ENCODE assay signal across 8 cellular contexts in the genomic region with DNA sequence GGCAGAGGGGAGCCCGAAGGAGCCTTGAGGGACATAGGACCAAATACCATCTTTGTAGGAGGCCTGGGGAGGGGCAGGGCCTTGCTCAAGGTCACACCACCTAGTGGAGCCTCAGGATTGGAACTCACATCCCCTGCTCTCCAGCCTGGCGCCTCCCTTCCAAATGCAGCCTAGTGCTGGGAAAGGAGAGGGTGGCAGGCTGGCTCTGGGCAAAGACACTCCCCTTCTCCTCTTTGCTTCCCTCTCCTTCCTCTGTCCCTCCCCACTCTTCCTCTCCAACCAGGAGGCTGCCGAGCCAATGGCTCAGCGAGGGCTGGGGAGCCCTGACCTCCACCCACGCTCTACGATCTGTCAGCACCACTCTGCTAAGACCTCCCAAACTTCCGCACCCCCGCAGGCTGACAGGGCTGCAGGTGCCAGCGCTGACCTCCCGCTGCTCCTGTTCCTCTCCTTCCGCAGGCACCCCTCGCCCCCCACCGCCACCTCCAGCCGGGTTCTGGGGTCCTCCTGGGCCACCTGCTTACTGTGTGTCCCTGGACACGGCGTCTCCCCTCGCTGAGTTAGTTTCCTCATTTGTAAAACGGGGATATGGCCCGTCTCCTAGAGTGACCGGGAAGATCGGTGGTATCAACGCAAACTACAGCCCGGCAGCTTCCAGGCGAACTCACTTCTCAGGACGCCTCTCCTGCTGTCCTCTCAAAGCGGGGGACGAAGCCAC. TPM values are rescaled to one million over a fixed set of nuclear protein-coding genes. Genes with fewer than 3 reads are reported as not detected.
A peak's percentile ranks its signal among the peaks of the same experiment; 100 is the strongest.
DNase-seq lines count a peak whose midpoint lies in the region; ATAC-seq and TF ChIP-seq lines count a peak whose summit lies in the region.

No MANE protein-coding gene starts in this region.

- whole genome bisulfite sequencing in body of pancreas, 2 donors, result 6 to 11% methylated on average over 5 to 24 of the region's 27 CpGs

- no peaks in the 10 kb centered on the region; a peak in 1 of 22 replicates for H4K20me1 ChIP-seq in BLaER1 treated with 17β-estradiol and CSF1 and Interleukin-3, amounts not matched to agents 10 nM and 100 nM

- peaks cover 30% of the 10 kb centered on the region for H3K27me3 Mint-ChIP-seq in IgD-negative memory B cell

- no peak overlapping the region for H3K27ac Mint-ChIP-seq in IgD-negative memory B cell
- no peak overlapping the region for H3K27ac Mint-ChIP-seq in stimulated activated effector memory CD8-positive, alpha-beta T cell treated with anti-CD3 and anti-CD28 coated beads, Interleukin-12 subunit alpha, Interleukin-12 subunit beta, amount 100 ng/mL, for 72 hours

- no peaks in the 10 kb centered on the region for H3K9me3 ChIP-seq in BLaER1 treated with 17β-estradiol and CSF1 and Interleukin-3, amounts not matched to agents 10 nM and 100 nM (replicated peaks in 1 of 11)
- H3K9me3 ChIP-seq in body of pancreas, result no peaks in the 10 kb centered on the region

- H3K27me3 ChIP-seq in BLaER1 treated with 17β-estradiol and CSF1 and Interleukin-3, amounts not matched to agents 10 nM and 100 nM, result peaks cover 23 to 45% (median 43%) of the 10 kb centered on the region in 11 experiments
- no peaks in the 10 kb centered on the region for H3K27me3 ChIP-seq in body of pancreas

- peak overlapping the region; percentile 36 to 66 (median 50); a peak in 18 of 20 replicates for H3K4me3 ChIP-seq in BLaER1 treated with 17β-estradiol and CSF1 and Interleukin-3, amounts not matched to agents 10 nM and 100 nM
- H3K4me3 ChIP-seq in body of pancreas, result peak overlapping the region in 1 of 2 donors; percentile 14

- H3K4me3 Mint-ChIP-seq in IgD-negative memory B cell, result peak overlapping the region in 3 of 4 donors; percentile 66 to 84 (median 77)
- peak overlapping the region; percentile 69 for H3K4me3 Mint-ChIP-seq in stimulated activated effector memory CD8-positive, alpha-beta T cell treated with anti-CD3 and anti-CD28 coated beads, Interleukin-12 subunit alpha, Interleukin-12 subunit beta, amount 100 ng/mL, for 72 hours

- H3K27ac ChIP-seq in BLaER1 treated with 17β-estradiol and CSF1 and Interleukin-3, amounts not matched to agents 10 nM and 100 nM, result no peak overlapping the region
- peak overlapping the region; percentile 67 to 89 (median 86) for H3K27ac ChIP-seq in body of pancreas

- TF ChIP-seq POLR2A in body of pancreas (IDR thresholded peaks at IDR 0.05), result peak in 2 of 3 donors; percentile 47 to 53

- intact Hi-C loops in body of pancreas (cut with DNase I), result loop anchor here (10.0 kb wide), 1 partner anchor 63 kb away; no protein-coding TSS in a partner anchor

- peak overlapping the region in 8 of 11 experiments; percentile 18 to 53 (median 33); a peak in 7 of 22 replicates for H3K9ac ChIP-seq in BLaER1 treated with 17β-estradiol and CSF1 and Interleukin-3, amounts not matched to agents 10 nM and 100 nM

- H3K36me3 ChIP-seq in BLaER1 treated with 17β-estradiol and CSF1 and Interleukin-3, amounts not matched to agents 10 nM and 100 nM, result no peaks in the 10 kb centered on the region
- no peaks in the 10 kb centered on the region for H3K36me3 ChIP-seq in body of pancreas (replicated peaks in 1 of 2; ENCODE audit: insufficient read depth in 1 of 2, low read depth in 2 of 2)

- H3K9me3 Mint-ChIP-seq in IgD-negative memory B cell, result no peaks in the 10 kb centered on the region
- H3K9me3 Mint-ChIP-seq in stimulated activated effector memory CD8-positive, alpha-beta T cell treated with anti-CD3 and anti-CD28 coated beads, Interleukin-12 subunit alpha, Interleukin-12 subunit beta, amount 100 ng/mL, for 72 hours, result no peaks in the 10 kb centered on the region

- peaks cover 17 to 42% (median 37%) of the 10 kb centered on the region in 10 experiments for H3K4me1 ChIP-seq in BLaER1 treated with 17β-estradiol and CSF1 and Interleukin-3, amounts not matched to agents 10 nM and 100 nM
- peaks cover 40% of the 10 kb centered on the region for H3K4me1 ChIP-seq in body of pancreas

- no peak for TF ChIP-seq CTCF in body of pancreas (IDR thresholded peaks at IDR 0.05)

- peak overlapping the region; percentile 69 to 96 (median 84) for H3K4me2 ChIP-seq in BLaER1 treated with 17β-estradiol and CSF1 and Interleukin-3, amounts not matched to agents 10 nM and 100 nM

- peak; percentile 31 to 52 (median 38) for DNase-seq in body of pancreas
- DNase-seq in islet precursor cell, result peak; percentile 83
- DNase-seq in stimulated activated effector memory CD8-positive, alpha-beta T cell treated with anti-CD3 and anti-CD28 coated beads, Interleukin-12 subunit alpha, Interleukin-12 subunit beta, amount 100 ng/mL, for 72 hours (ENCODE audit: low spot score in 2 of 2), result no peak

- ATAC-seq in body of pancreas (peak; percentile 48), HG03457 (IDR thresholded peaks at IDR 0.05; ENCODE audit: unreplicated experiment) (no peak), GM18870 (IDR thresholded peaks at IDR 0.05; ENCODE audit: unreplicated experiment) (no peak), GM21619 (IDR thresholded peaks at IDR 0.05; ENCODE audit: unreplicated experiment) (no peak)
- no peak for ATAC-seq in stimulated activated effector memory CD8-positive, alpha-beta T cell treated with anti-CD3 and anti-CD28 coated beads, Interleukin-12 subunit alpha, Interleukin-12 subunit beta, amount 100 ng/mL, for 72 hours

- peaks cover 0 to 6% (median 0%) of the 10 kb centered on the region in 3 donors for H3K4me1 Mint-ChIP-seq in IgD-negative memory B cell
- H3K4me1 Mint-ChIP-seq in stimulated activated effector memory CD8-positive, alpha-beta T cell treated with anti-CD3 and anti-CD28 coated beads, Interleukin-12 subunit alpha, Interleukin-12 subunit beta, amount 100 ng/mL, for 72 hours, result peaks cover 41% of the 10 kb centered on the region

- peaks cover 3% of the 10 kb centered on the region for H3K36me3 Mint-ChIP-seq in IgD-negative memory B cell
- peaks cover 14% of the 10 kb centered on the region for H3K36me3 Mint-ChIP-seq in stimulated activated effector memory CD8-positive, alpha-beta T cell treated with anti-CD3 and anti-CD28 coated beads, Interleukin-12 subunit alpha, Interleukin-12 subunit beta, amount 100 ng/mL, for 72 hours

RNA-seq across cellular contexts. Expression of gene C9orf50, which starts 52.9 kb away (rescaled TPM):
- polyA plus RNA-seq in IgD-negative memory B cell, result not detected
- total RNA-seq in body of pancreas, result not detected

RNA-seq across cellular contexts. Expression of gene NTMT1, which starts 58.0 kb away (rescaled TPM):
- polyA plus RNA-seq in IgD-negative memory B cell, result 55.4 TPM
- 10 to 100 TPM; 11.2 to 14.5 TPM for total RNA-seq in body of pancreas

Comparison
In these comparisons a context has a peak if more than half of its experiments do, and no peak if none do; other contexts are left out.
1. H3K27ac ChIP-seq: peak in body of pancreas (4 of 4); none in BLaER1 treated with 17β-estradiol and CSF1 and Interleukin-3, amounts not matched to agents 10 nM and 100 nM (0 of 11).
2. DNase-seq: peak in body of pancreas (4 of 4) and islet precursor cell (single experiment); none in stimulated activated effector memory CD8-positive, alpha-beta T cell treated with anti-CD3 and anti-CD28 coated beads, Interleukin-12 subunit alpha, Interleukin-12 subunit beta, amount 100 ng/mL, for 72 hours (0 of 2).